Comparison of ENCODE assay signal across 25 cellular contexts in the genomic region with DNA sequence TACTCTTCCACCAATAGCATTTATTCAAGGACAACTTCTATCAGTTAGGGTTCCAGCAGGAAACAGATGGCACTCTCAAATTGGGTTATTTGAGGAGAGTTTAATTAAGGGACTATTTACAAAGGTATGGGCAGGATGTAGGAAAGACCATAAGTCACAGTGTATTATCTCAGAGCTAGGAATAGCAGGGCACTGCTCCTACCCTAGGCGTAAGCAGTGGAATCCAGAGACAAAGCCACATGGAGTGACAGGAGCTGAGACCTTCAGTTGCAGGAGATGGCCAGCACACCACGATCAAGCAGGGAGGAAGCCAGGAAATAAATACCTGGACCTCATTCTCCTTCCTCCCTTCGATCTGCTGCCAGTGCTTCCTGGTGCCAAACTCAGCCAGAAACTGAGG.
DNase-seq lines count a peak whose midpoint lies in the region; ATAC-seq, FAIRE-seq and TF ChIP-seq lines count a peak whose summit lies in the region.
"Had no signal": no experiment of that assay in that cellular context is flagged by ENCODE, and none has a peak within 500 bp of the region (broad histone marks: within the 10 kb centered on the region; RNA-seq: fewer than 3 reads in every experiment).

No MANE protein-coding gene starts in this region.

- no peaks in the 10 kb centered on the region for H3K36me3 ChIP-seq in H1 (ENCODE audit: control insufficient read depth in 2 of 4, insufficient read depth in 4 of 4, low read length in 3 of 4)
- H3K36me3 ChIP-seq: MG63, SJSA1 had no signal

- peak overlapping the region; percentile 86 for H4K91ac ChIP-seq in H1 (replicated peaks; ENCODE audit: insufficient read length, low read length)

- peak overlapping the region; percentile 41; the same call in 1 of the 2 replicates for H2BK5ac ChIP-seq in H1 (ENCODE audit: low read depth, low read length)

- no peak overlapping the region for H3K56ac ChIP-seq in H1 (replicated peaks; ENCODE audit: insufficient read length, low read depth, low read length)

- H3K36me3 Mint-ChIP-seq in activated CD4-positive, alpha-beta memory T cell treated with anti-CD3 and anti-CD28 coated beads, Interleukin-2, amount 10 ng/mL, durations not matched to agents 7 days and 5 days (ENCODE audit: low read depth): no peaks in the 10 kb centered on the region
- H3K36me3 Mint-ChIP-seq: CD4-positive, alpha-beta memory T cell had no signal

- H3K18ac ChIP-seq in H1 (ENCODE audit: extremely low read depth, low read length): peak overlapping the region; percentile 60

- H4K8ac ChIP-seq in H1 (ENCODE audit: extremely low read depth, insufficient read depth, low read length): no peak overlapping the region

- H4K20me1 ChIP-seq in H1 (replicated peaks in 1 of 2; ENCODE audit: control insufficient read depth in 1 of 2, insufficient read depth in 2 of 2, low read length in 2 of 2): no peaks in the 10 kb centered on the region

- H4K5ac ChIP-seq in H1 (ENCODE audit: insufficient read length, low read depth, low read length): no peak overlapping the region

- H3K9me3 ChIP-seq in H1 (ENCODE audit: insufficient read depth in 2 of 2, low read depth in 1 of 2, low read length in 1 of 2): no peaks in the 10 kb centered on the region
- H3K9me3 ChIP-seq: MG63, SJSA1 had no signal

- H2AK5ac ChIP-seq in H1 (ENCODE audit: low read depth, low read length): no peak overlapping the region

- H3K4me1 ChIP-seq in H1 (replicated peaks in 1 of 4; ENCODE audit: control insufficient read depth in 3 of 4, insufficient read depth in 4 of 4, low read length in 3 of 4): peaks cover 2 to 18% (median 14%) of the 10 kb centered on the region in 4 experiments; a peak in 6 of 7 replicates
- H3K4me1 ChIP-seq: SJSA1 had no signal

- H3K4ac ChIP-seq in H1 (replicated peaks; ENCODE audit: insufficient read length, low read depth, low read length): no peak overlapping the region

- no peak overlapping the region for H3K23ac ChIP-seq in H1 (ENCODE audit: insufficient read length)

- 0 out of 2 replicates have a peak overlapping the region, but pooled peaks have one; percentile 79 for H2AFZ ChIP-seq in H1 (ENCODE audit: low read length)
- H2AFZ ChIP-seq: PC-9 had no signal

- no peak overlapping the region for H3K14ac ChIP-seq in H1 (ENCODE audit: insufficient read length)

- in situ Hi-C loops in G401 (cut with HindIII; ENCODE audit: low sequenced_read_pairs): no loop called here

- no peaks in the 10 kb centered on the region for H3K79me1 ChIP-seq in H1 (ENCODE audit: low read depth, low read length)

- no peak for TF ChIP-seq CTCF in H1 (IDR thresholded peaks at IDR 0.05; ENCODE audit: control extremely low read depth in 1 of 3, insufficient read depth in 1 of 3, low read depth in 1 of 3, low read length in 3 of 3)

- peak; percentile 42 for DNase-seq in G401 (ENCODE audit: low spot score)
- DNase-seq in H1 (ENCODE audit: low read depth in 1 of 2, low spot score in 2 of 2): no peak
- DNase-seq in substantia nigra (lab: John Stamatoyannopoulos, UW): no peak
- no peak for DNase-seq in activated T-cell treated with anti-CD3 and anti-CD28 coated beads, Interleukin-2, amount 50 U/mL, for 1 hour
- no peak for DNase-seq in activated CD4-positive, alpha-beta memory T cell treated with anti-CD3 and anti-CD28 coated beads, Interleukin-2, amount 10 ng/mL, durations not matched to agents 7 days and 5 days
- DNase-seq: CD4-positive, alpha-beta memory T cell; COR-L47; DMS79 treated with DMSO at 0.1 percent for 48 hours; IMR-90; KG1; NCI-H1105 treated with DMSO at 0.1 percent for 48 hours; NCI-H146; NCI-H2029; NCI-H524 treated with DMSO at 0.1 percent for 48 hours; NCI-H82; PC-9 had no signal

- POLR2A ChIA-PET in H1 (lab: Charles Lee; ENCODE audit: partially characterized antibody): no interaction called here
- POLR2A ChIA-PET in activated CD4-positive, alpha-beta memory T cell treated with anti-CD3 and anti-CD28 coated beads, Interleukin-2, amount 10 ng/mL, durations not matched to agents 7 days and 5 days (lab: Charles Lee): no interaction called here

- no peak for FAIRE-seq in H1 (lab: Jason Lieb, UNC)
- FAIRE-seq: A204.1, GM12892, GM19239 had no signal

- TF ChIP-seq RAD21 in H1 (IDR thresholded peaks at IDR 0.05 in 1 of 2, conservative IDR thresholded peaks at IDR 0.05 in 1 of 2; ENCODE audit: low read depth in 2 of 2, low read length in 2 of 2): no peak

- H3K27me3 Mint-ChIP-seq in activated CD4-positive, alpha-beta memory T cell treated with anti-CD3 and anti-CD28 coated beads, Interleukin-2, amount 10 ng/mL, durations not matched to agents 7 days and 5 days: peaks cover 11% of the 10 kb centered on the region

- no peaks in the 10 kb centered on the region for H3K4me1 Mint-ChIP-seq in activated CD4-positive, alpha-beta memory T cell treated with anti-CD3 and anti-CD28 coated beads, Interleukin-2, amount 10 ng/mL, durations not matched to agents 7 days and 5 days
- H3K4me1 Mint-ChIP-seq: CD4-positive, alpha-beta memory T cell had no signal

- TF ChIP-seq POLR2A in H1 (IDR thresholded peaks at IDR 0.05; ENCODE audit: control extremely low read depth in 1 of 2, low read depth in 2 of 2, low read length in 2 of 2): no peak

- H3K23me2 ChIP-seq in H1 (ENCODE audit: low read depth, low read length): no peaks in the 10 kb centered on the region

- CTCF ChIA-PET in H1 (lab: Charles Lee; ENCODE audit: partially characterized antibody): no interaction called here
- CTCF ChIA-PET in activated CD4-positive, alpha-beta memory T cell treated with anti-CD3 and anti-CD28 coated beads, Interleukin-2, amount 10 ng/mL, durations not matched to agents 7 days and 5 days (lab: Charles Lee): no interaction called here

- no peak overlapping the region for H3K4me2 ChIP-seq in H1 (ENCODE audit: insufficient read depth in 1 of 2, low read depth in 2 of 2, low read length in 2 of 2)
- H3K4me2 ChIP-seq: PC-9 had no signal

- no peaks in the 10 kb centered on the region for H3K27me3 ChIP-seq in H1 (replicated peaks in 1 of 4; ENCODE audit: control insufficient read depth in 3 of 4, extremely low read depth in 1 of 4, insufficient read depth in 3 of 4, low read length in 3 of 4)
- H3K27me3 ChIP-seq: MG63, SJSA1 had no signal

- TF ChIP-seq EP300 in H1 (IDR thresholded peaks at IDR 0.05; ENCODE audit: borderline replicate concordance in 1 of 2, low read depth in 2 of 2, low read length in 2 of 2): no peak

- H3K79me2 ChIP-seq in H1 (ENCODE audit: control insufficient read depth in 1 of 2, insufficient read depth in 2 of 2, low read length in 2 of 2): no peaks in the 10 kb centered on the region

- no peak overlapping the region for H3K27ac Mint-ChIP-seq in activated CD4-positive, alpha-beta memory T cell treated with anti-CD3 and anti-CD28 coated beads, Interleukin-2, amount 10 ng/mL, durations not matched to agents 7 days and 5 days
- H3K27ac Mint-ChIP-seq: CD4-positive, alpha-beta memory T cell had no signal

- H2BK20ac ChIP-seq in H1 (ENCODE audit: low read length): peak overlapping the region; percentile 88; the same call in 1 of the 2 replicates

- ATAC-seq in GM18868 (IDR thresholded peaks at IDR 0.05; ENCODE audit: unreplicated experiment): no peak
- ATAC-seq: Right ventricle myocardium inferior had no signal

- H2BK15ac ChIP-seq in H1 (ENCODE audit: low read length): 0 out of 2 replicates have a peak overlapping the region, but pooled peaks have one; percentile 85

- H2BK120ac ChIP-seq in H1 (replicated peaks; ENCODE audit: low read depth, low read length): peak overlapping the region; percentile 62

- no peak overlapping the region for H3K9ac ChIP-seq in H1 (replicated peaks in 1 of 4; ENCODE audit: extremely low read depth in 1 of 4, low read depth in 3 of 4, low read length in 3 of 4)

- no peaks in the 10 kb centered on the region for H3K9me3 Mint-ChIP-seq in activated CD4-positive, alpha-beta memory T cell treated with anti-CD3 and anti-CD28 coated beads, Interleukin-2, amount 10 ng/mL, durations not matched to agents 7 days and 5 days

- H3K4me3 ChIP-seq in H1 (ENCODE audit: extremely low read depth in 1 of 4, insufficient read depth in 2 of 4, low read depth in 3 of 4, low read length in 4 of 4): no peak overlapping the region
- H3K4me3 ChIP-seq: MG63, PC-9, SJSA1 had no signal

- WGBS in H1 (ENCODE audit: extremely low coverage in 1 of 2, insufficient coverage in 1 of 2, insufficient read length in 1 of 2, insufficient replicate concordance in 2 of 2, low coverage in 1 of 2, low lambda C conversion rate in 2 of 2, missing lambda C conversion rate in 1 of 2), 2 experiments: 90% methylated on average over 3 of the region's 3 CpGs; no CpG with 5 or more reads in 1 of the 2 experiments

- H2BK12ac ChIP-seq in H1 (ENCODE audit: low read depth, low read length): peak overlapping the region; percentile 75; the same call in 1 of the 2 replicates

- H3K27ac ChIP-seq in angular gyrus (ENCODE audit: low read depth, low read length) (peak overlapping the region; percentile 78), H1 (ENCODE audit: low read depth, low read length) (no peak overlapping the region), substantia nigra (ENCODE audit: low read depth, low read length, poor library complexity, severe bottlenecking) (peak overlapping the region; percentile 67)
- H3K27ac ChIP-seq: PC-9, SJSA1 had no signal

- no peak overlapping the region for H3K4me3 Mint-ChIP-seq in activated CD4-positive, alpha-beta memory T cell treated with anti-CD3 and anti-CD28 coated beads, Interleukin-2, amount 10 ng/mL, durations not matched to agents 7 days and 5 days
- H3K4me3 Mint-ChIP-seq: CD4-positive, alpha-beta memory T cell; H9 had no signal
